In the genomic region with DNA sequence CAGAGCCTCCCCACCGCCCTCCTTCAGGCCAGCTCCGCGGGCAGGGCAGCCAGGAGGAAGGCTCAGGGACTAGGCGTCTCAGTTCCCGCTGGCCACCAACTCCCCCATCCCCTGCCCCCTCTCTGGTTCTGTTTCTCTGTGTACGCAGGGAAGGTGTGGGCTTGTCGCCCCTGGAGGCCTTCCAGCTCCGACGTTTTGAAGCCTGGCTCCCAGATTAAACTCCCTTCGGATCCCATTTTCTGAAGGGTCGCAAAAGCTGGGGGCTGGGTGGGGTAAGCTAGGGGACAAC, we compare ENCODE assay signal across 8 cellular contexts. TPM values are rescaled to one million over a fixed set of nuclear protein-coding genes. Genes with fewer than 3 reads are reported as not detected.
DNase-seq lines count a peak whose midpoint lies in the region; ATAC-seq and TF ChIP-seq lines count a peak whose summit lies in the region.

No MANE protein-coding gene starts in this region.

- peaks cover 8% of the 10 kb centered on the region for H3K36me3 Mint-ChIP-seq in central memory CD8-positive, alpha-beta T cell (ENCODE audit: insufficient read depth)

- H2AFZ ChIP-seq in KMS-11 (ENCODE audit: low read depth): no peak overlapping the region

- H3K4me1 Mint-ChIP-seq in central memory CD8-positive, alpha-beta T cell: peaks cover 34% of the 10 kb centered on the region

- H3K9ac ChIP-seq in KMS-11: peak overlapping the region; percentile 81

- ATAC-seq in GM21390 (IDR thresholded peaks at IDR 0.05; ENCODE audit: unreplicated experiment): peak; percentile 21
- ATAC-seq in central memory CD8-positive, alpha-beta T cell (replicated peaks; ENCODE audit: extremely low read depth, poor library complexity, severe bottlenecking): peak; percentile 7
- peak; percentile 15 for ATAC-seq in lung (ENCODE audit: insufficient read depth, low FRiP score)
- ATAC-seq in upper lobe of right lung: peak; percentile 63

- intact Hi-C loops in upper lobe of right lung (cut with DNase I): no loop called here

- no peaks in the 10 kb centered on the region for H3K36me3 ChIP-seq in KMS-11 (ENCODE audit: insufficient read depth)
- peaks cover 0 to under 1% of the 10 kb centered on the region in 2 donors for H3K36me3 ChIP-seq in lung (ENCODE audit: control insufficient read depth in 2 of 2, insufficient read depth in 2 of 2, low read length in 2 of 2)
- peaks cover 5% of the 10 kb centered on the region for H3K36me3 ChIP-seq in upper lobe of right lung

- H3K27me3 ChIP-seq in KMS-11 (ENCODE audit: insufficient read depth, low read depth) (no peaks in the 10 kb centered on the region), lung (ENCODE audit: control insufficient read depth, insufficient read depth) (no peaks in the 10 kb centered on the region), upper lobe of right lung (no peaks in the 10 kb centered on the region)

- no peaks in the 10 kb centered on the region for H3K9me3 ChIP-seq in lung (ENCODE audit: control insufficient read depth in 2 of 2, insufficient read depth in 1 of 2, low read length in 1 of 2)
- no peaks in the 10 kb centered on the region for H3K9me3 ChIP-seq in upper lobe of right lung

- DNase-seq in CD1c-positive myeloid dendritic cell (ENCODE audit: extremely low spot score) (peak; percentile 47), lung (ENCODE audit: low spot score) (no peak), upper lobe of right lung (peak; percentile 72), NCI-H1436 (lab: John Stamatoyannopoulos, UW) (no peak), NCI-H524 treated with DMSO at 0.1 percent for 48 hours (lab: John Stamatoyannopoulos, UW) (no peak)
- no peak for DNase-seq in central memory CD8-positive, alpha-beta T cell (ENCODE audit: low spot score in 2 of 2)

- H3K4me2 ChIP-seq in KMS-11: peak overlapping the region; percentile 88

- H3K4me3 Mint-ChIP-seq in central memory CD8-positive, alpha-beta T cell: peak overlapping the region; percentile 90

- H3K4me3 ChIP-seq in KMS-11 (IDR thresholded peaks at IDR 0.05; ENCODE audit: insufficient read depth, low read depth, low read length) (no peak overlapping the region), lung (peak overlapping the region; percentile 88), upper lobe of right lung (peak overlapping the region; percentile 80)

- H3K27ac ChIP-seq in KMS-11: peak overlapping the region; percentile 75
- H3K27ac ChIP-seq in lung (ENCODE audit: low read depth in 1 of 2, low read length in 1 of 2): peak overlapping the region; percentile 79 to 93
- peak overlapping the region; percentile 87 for H3K27ac ChIP-seq in upper lobe of right lung

- peak overlapping the region; percentile 94 for H3K27ac Mint-ChIP-seq in central memory CD8-positive, alpha-beta T cell (ENCODE audit: low read depth)

- H4K20me1 ChIP-seq in KMS-11 (ENCODE audit: insufficient read depth): no peaks in the 10 kb centered on the region

- TF ChIP-seq CTCF in KMS-11 (conservative IDR thresholded peaks at IDR 0.05; ENCODE audit: low read depth, low read length) (no peak), lung (IDR thresholded peaks at IDR 0.05; ENCODE audit: control extremely low read depth, extremely low read depth) (no peak), upper lobe of right lung (IDR thresholded peaks at IDR 0.05) (no peak)

- 1% methylated on average over 11 of the region's 11 CpGs for WGBS in lung, 2 donors

- H3K9me3 Mint-ChIP-seq in central memory CD8-positive, alpha-beta T cell: no peaks in the 10 kb centered on the region

- peaks cover 43% of the 10 kb centered on the region for H3K79me2 ChIP-seq in KMS-11 (ENCODE audit: insufficient read depth, low read depth)

- H3K27me3 Mint-ChIP-seq in central memory CD8-positive, alpha-beta T cell: no peaks in the 10 kb centered on the region

- peaks cover 51% of the 10 kb centered on the region for H3K4me1 ChIP-seq in KMS-11 (ENCODE audit: low read depth, poor library complexity, severe bottlenecking)
- H3K4me1 ChIP-seq in lung (ENCODE audit: control insufficient read depth in 2 of 2, insufficient read depth in 2 of 2, low read length in 2 of 2): peaks cover 0 to 8% of the 10 kb centered on the region in 2 donors
- H3K4me1 ChIP-seq in upper lobe of right lung: peaks cover 25% of the 10 kb centered on the region

RNA-seq across cellular contexts. Expression of a gene that starts 0.3 kb away (rescaled TPM):
- total RNA-seq in lung (10 to 100 TPM; 65.1 to 96.8 TPM), upper lobe of right lung (62.4 TPM)
- 100 to 1,000 TPM; 145 to 225 TPM for polyA plus RNA-seq in lung

RNA-seq across cellular contexts. Expression of a gene that starts 13.7 kb away (rescaled TPM):
- 100 to 1,000 TPM; 134 to 171 TPM for total RNA-seq in lung
- polyA plus RNA-seq in lung: 10 to 100 TPM; 19.1 to 40.5 TPM
- total RNA-seq in upper lobe of right lung: 158 TPM

Comparison
In these comparisons a context has a peak if more than half of its experiments do, and no peak if none do; other contexts are left out.
1. DNase-seq: peak in CD1c-positive myeloid dendritic cell (single experiment) and upper lobe of right lung (single experiment); none in central memory CD8-positive, alpha-beta T cell (0 of 2), lung (single experiment), NCI-H1436 (single experiment) and NCI-H524 treated with DMSO at 0.1 percent for 48 hours (single experiment).
2. ATAC-seq: peak in every context shown above with its lines; median percentile 63 in upper lobe of right lung; 21 in GM21390; 15 in lung; 7 in central memory CD8-positive, alpha-beta T cell.
3. Peak in every context shown above with its lines, with median percentiles within 50 percentile points of each other: H3K27ac ChIP-seq.